Comparison of ENCODE assay signal across 17 cellular contexts in the genomic region with DNA sequence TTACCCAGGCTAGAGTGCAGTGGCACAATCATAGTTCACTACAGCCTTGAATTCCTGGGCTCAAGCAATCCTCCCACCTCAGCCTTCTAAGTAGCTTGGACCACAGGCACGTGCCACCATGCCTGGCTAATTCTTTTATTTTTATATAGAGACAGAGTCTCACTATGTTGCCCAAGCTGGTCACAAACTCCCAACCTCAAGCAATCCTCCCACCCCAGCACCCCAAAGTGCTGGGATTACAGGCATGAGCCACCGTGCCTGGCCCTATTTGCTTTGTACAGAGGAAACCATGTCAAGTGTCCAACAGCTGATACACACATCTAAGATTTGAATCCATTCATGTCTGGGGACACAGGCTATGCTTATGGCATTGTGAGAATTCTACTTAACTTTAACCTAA. TPM values are rescaled to one million over a fixed set of nuclear protein-coding genes. Genes with fewer than 3 reads are reported as not detected.
A peak's percentile ranks its signal among the peaks of the same experiment; 100 is the strongest.
DNase-seq lines count a peak whose midpoint lies in the region; ATAC-seq and TF ChIP-seq lines count a peak whose summit lies in the region.
"Had no signal": no experiment of that assay in that cellular context is flagged by ENCODE, and none has a peak within 500 bp of the region (broad histone marks: within the 10 kb centered on the region; RNA-seq: fewer than 3 reads in every experiment).

No MANE protein-coding gene starts in this region.

- H3K27me3 Mint-ChIP-seq in activated naive CD8-positive, alpha-beta T cell treated with anti-CD3 and anti-CD28 coated beads, Interleukin-2, amount 50 U/mL, for 24 hours = no peaks in the 10 kb centered on the region
- peaks cover 0 to 4% (median 0%) of the 10 kb centered on the region in 5 donors for H3K27me3 Mint-ChIP-seq in naive thymus-derived CD4-positive, alpha-beta T cell

- peaks cover 33 to 57% of the 10 kb centered on the region in 2 donors for H3K4me1 ChIP-seq in naive thymus-derived CD4-positive, alpha-beta T cell (ENCODE audit: control insufficient read depth in 2 of 2, insufficient read depth in 2 of 2, low read length in 2 of 2)
- H3K4me1 ChIP-seq in upper lobe of right lung = peaks cover 5% of the 10 kb centered on the region

- H3K27ac Mint-ChIP-seq in activated naive CD8-positive, alpha-beta T cell treated with anti-CD3 and anti-CD28 coated beads, Interleukin-2, amount 50 U/mL, for 24 hours = peak overlapping the region; percentile 99
- H3K27ac Mint-ChIP-seq in naive thymus-derived CD4-positive, alpha-beta T cell = peak overlapping the region; percentile 96 to 100 (median 99)
- H3K27ac Mint-ChIP-seq: HFFc6 had no signal

- DNase-seq in activated CD8-positive, alpha-beta memory T cell treated with anti-CD3 and anti-CD28 coated beads for 24 hours = peak; percentile 63
- no peak for DNase-seq in activated CD8-positive, alpha-beta memory T cell treated with anti-CD3 and anti-CD28 coated beads, Interleukin-2, amount 50 U/mL, for 48 hours
- DNase-seq in activated naive CD8-positive, alpha-beta T cell treated with anti-CD3 and anti-CD28 coated beads, Interleukin-2, amount 50 U/mL, for 24 hours = no peak
- DNase-seq in naive thymus-derived CD4-positive, alpha-beta T cell = peak in 1 of 9 donors; percentile 11
- no peak for DNase-seq in upper lobe of right lung
- DNase-seq in superior temporal gyrus (ENCODE audit: extremely low spot score) = no peak
- DNase-seq in amygdala (lab: John Stamatoyannopoulos, UW) = no peak
- DNase-seq: anterior cingulate cortex; effector CD4-positive, alpha-beta T cell; gastrocnemius medialis; HFFc6; islet precursor cell; NCI-H1105; NCI-H345; SW 1271 had no signal

- H3K27ac ChIP-seq in naive thymus-derived CD4-positive, alpha-beta T cell (ENCODE audit: low read depth, low read length) = peak overlapping the region; percentile 98
- H3K27ac ChIP-seq in upper lobe of right lung = peak overlapping the region; percentile 73
- H3K27ac ChIP-seq: gastrocnemius medialis had no signal

- peak overlapping the region; percentile 62 for H3K4me3 ChIP-seq in naive thymus-derived CD4-positive, alpha-beta T cell (ENCODE audit: low read length)
- no peak overlapping the region for H3K4me3 ChIP-seq in upper lobe of right lung
- H3K4me3 ChIP-seq: gastrocnemius medialis, suprapubic skin had no signal

- H3K4me3 Mint-ChIP-seq in activated naive CD8-positive, alpha-beta T cell treated with anti-CD3 and anti-CD28 coated beads, Interleukin-2, amount 50 U/mL, for 24 hours = peak overlapping the region; percentile 87
- peak overlapping the region; percentile 57 to 97 (median 89) for H3K4me3 Mint-ChIP-seq in naive thymus-derived CD4-positive, alpha-beta T cell
- H3K4me3 Mint-ChIP-seq: HFFc6 had no signal

- H3K36me3 Mint-ChIP-seq in activated naive CD8-positive, alpha-beta T cell treated with anti-CD3 and anti-CD28 coated beads, Interleukin-2, amount 50 U/mL, for 24 hours (ENCODE audit: low read depth) = no peaks in the 10 kb centered on the region
- peaks cover 3 to 14% (median 4%) of the 10 kb centered on the region in 5 donors for H3K36me3 Mint-ChIP-seq in naive thymus-derived CD4-positive, alpha-beta T cell

- H3K9me3 ChIP-seq in naive thymus-derived CD4-positive, alpha-beta T cell (ENCODE audit: control insufficient read depth in 2 of 3, low read length in 3 of 3) = no peaks in the 10 kb centered on the region
- no peaks in the 10 kb centered on the region for H3K9me3 ChIP-seq in upper lobe of right lung
- H3K9me3 ChIP-seq: gastrocnemius medialis, suprapubic skin had no signal

- CTCF ChIA-PET in naive thymus-derived CD4-positive, alpha-beta T cell (lab: Charles Lee) = interaction anchor here (0.9 to 10.0 kb wide), 5 partner anchors 30 to 82 kb away, joined by 3 to 73 read pairs (median 46); a partner anchor contains a TSS

- no peaks in the 10 kb centered on the region for H3K9me3 Mint-ChIP-seq in activated naive CD8-positive, alpha-beta T cell treated with anti-CD3 and anti-CD28 coated beads, Interleukin-2, amount 50 U/mL, for 24 hours
- H3K9me3 Mint-ChIP-seq in naive thymus-derived CD4-positive, alpha-beta T cell = peaks cover 0 to 10% (median 0%) of the 10 kb centered on the region in 11 donors
- H3K9me3 Mint-ChIP-seq: HFFc6 had no signal

- H3K27me3 ChIP-seq in naive thymus-derived CD4-positive, alpha-beta T cell (ENCODE audit: control insufficient read depth in 2 of 2, insufficient read depth in 2 of 2, low read length in 2 of 2) = no peaks in the 10 kb centered on the region
- no peaks in the 10 kb centered on the region for H3K27me3 ChIP-seq in upper lobe of right lung
- H3K27me3 ChIP-seq: gastrocnemius medialis, suprapubic skin had no signal

- peaks cover 82% of the 10 kb centered on the region for H3K4me1 Mint-ChIP-seq in activated naive CD8-positive, alpha-beta T cell treated with anti-CD3 and anti-CD28 coated beads, Interleukin-2, amount 50 U/mL, for 24 hours
- peaks cover 43 to 91% (median 78%) of the 10 kb centered on the region in 7 donors for H3K4me1 Mint-ChIP-seq in naive thymus-derived CD4-positive, alpha-beta T cell

- TF ChIP-seq CTCF in upper lobe of right lung (IDR thresholded peaks at IDR 0.05) = no peak

- intact Hi-C loops in naive thymus-derived CD4-positive, alpha-beta T cell (cut with micrococcal nuclease) = loop anchor here (1.0 to 10.0 kb wide), 8 partner anchors 29 to 1888 kb away; a partner anchor contains a TSS
- intact Hi-C loops in upper lobe of right lung (cut with DNase I) = no loop called here

- no peak for ATAC-seq in activated naive CD8-positive, alpha-beta T cell treated with anti-CD3 and anti-CD28 coated beads, Interleukin-2, amount 50 U/mL, for 24 hours
- ATAC-seq in naive thymus-derived CD4-positive, alpha-beta T cell = no peak
- ATAC-seq in upper lobe of right lung (no peak), GM21515 (IDR thresholded peaks at IDR 0.05; ENCODE audit: unreplicated experiment) (no peak)

- H3K36me3 ChIP-seq in naive thymus-derived CD4-positive, alpha-beta T cell (ENCODE audit: control insufficient read depth in 2 of 3, insufficient read depth in 3 of 3, low read length in 3 of 3) = no peaks in the 10 kb centered on the region
- H3K36me3 ChIP-seq in upper lobe of right lung = no peaks in the 10 kb centered on the region
- H3K36me3 ChIP-seq: gastrocnemius medialis, suprapubic skin had no signal

- POLR2A ChIA-PET in naive thymus-derived CD4-positive, alpha-beta T cell (lab: Charles Lee) = interaction anchor here (0.8 to 18.3 kb wide), 8 partner anchors 12 to 90 kb away, joined by 3 to 390 read pairs (median 8); a partner anchor contains a TSS

RNA-seq across cellular contexts. Expression of a gene that starts 29.8 kb away (rescaled TPM):
- 10 to 100 TPM in 4 of 5 experiments, 1 to 10 TPM in 1; 9.7 to 44.7 (median 36.1) TPM for total RNA-seq in naive thymus-derived CD4-positive, alpha-beta T cell
- 10 to 100 TPM; 43.3 to 46.8 TPM for polyA plus RNA-seq in naive thymus-derived CD4-positive, alpha-beta T cell
- 36.8 TPM for total RNA-seq in upper lobe of right lung
